1 cellular context compared by ENCODE assay signal in the genomic region with DNA sequence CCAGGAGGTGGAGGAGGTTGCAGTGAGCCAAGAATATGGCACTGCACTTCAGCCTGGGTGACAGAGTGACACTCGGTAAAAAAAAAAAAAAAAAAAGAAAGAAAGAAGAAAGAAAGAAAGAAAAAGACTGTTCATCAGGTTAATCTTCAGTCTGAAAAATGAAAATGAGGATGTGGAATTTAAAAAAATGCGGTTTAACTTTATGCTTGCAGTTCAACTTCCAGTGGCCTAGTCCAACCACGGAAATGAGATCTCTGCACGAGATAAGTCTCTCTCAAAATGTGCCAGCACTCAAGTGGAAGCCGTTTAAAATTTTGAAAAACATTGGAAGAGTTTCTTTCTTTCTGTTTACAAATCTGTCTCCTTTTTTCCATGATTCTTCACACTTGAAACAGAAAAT.
TF ChIP-seq lines count a peak whose summit lies in the region.

No MANE protein-coding gene starts in this region.

TF ChIP-seq in SK-N-SH, 30 proteins besides CTCF, POLR2A, EP300 and RAD21 (continued from another document):
- no peak for TF ChIP-seq ZBTB33 (IDR thresholded peaks at IDR 0.05; ENCODE audit: borderline replicate concordance, low read depth)
